ENCODE assay signal across 1 cellular context in genomic region chr1:2392686-2393085, GRCh38.
TF ChIP-seq lines count a peak whose summit lies in the region.

No MANE protein-coding gene starts in this region.

TF ChIP-seq in WTC11, 78 proteins besides CTCF, POLR2A, EP300 and RAD21 (continued from another document):
- TF ChIP-seq PREB (CRISPR knock-in tag; IDR thresholded peaks at IDR 0.05; ENCODE audit: borderline replicate concordance) (no peak), ZNF671 (CRISPR knock-in tag; IDR thresholded peaks at IDR 0.05) (no peak), ZNF138 (CRISPR knock-in tag; conservative IDR thresholded peaks at IDR 0.05) (no peak)
